ENCODE assay signal across 1 cellular context in genomic region chr20:62774076-62774714, GRCh38.
TF ChIP-seq lines count a peak whose summit lies in the region.

No MANE protein-coding gene starts in this region.

TF ChIP-seq in H1, 55 proteins besides CTCF, POLR2A, EP300 and RAD21:
- TF ChIP-seq KDM1A (IDR thresholded peaks at IDR 0.05; ENCODE audit: borderline replicate concordance, low read length) (no peak), EGR1 (IDR thresholded peaks at IDR 0.05; ENCODE audit: borderline replicate concordance, low read depth, low read length) (no peak), TAF7 (optimal IDR thresholded peaks at IDR 0.05; ENCODE audit: borderline replicate concordance, low read depth, low read length) (no peak), SIN3A (conservative IDR thresholded peaks at IDR 0.05 in 1 of 2, IDR thresholded peaks at IDR 0.05 in 1 of 2; ENCODE audit: low read depth in 1 of 2, low read length in 2 of 2) (no peak), FOSL1 (IDR thresholded peaks at IDR 0.05; ENCODE audit: insufficient read depth, low read depth, low read length) (no peak), NRF1 (IDR thresholded peaks at IDR 0.05; ENCODE audit: low read depth, low read length) (no peak), SP4 (IDR thresholded peaks at IDR 0.05; ENCODE audit: low read length) (no peak)
